7 cellular contexts compared by ENCODE assay signal in genomic region chr3:190101320-190102117, GRCh38. TPM values are rescaled to one million over a fixed set of nuclear protein-coding genes. Genes with fewer than 3 reads are reported as not detected.
DNase-seq lines count a peak whose midpoint lies in the region; ATAC-seq lines count a peak whose summit lies in the region.

No MANE protein-coding gene starts in this region.

- DNase-seq in HCEC 1CT (peak; percentile 43), T-cell (no peak), glomerular visceral epithelial cell (ENCODE audit: extremely low spot score) (peak; percentile 55), substantia nigra (lab: John Stamatoyannopoulos, UW) (peak in 2 of 49 donors; percentile 10 to 14), DMS79 (lab: John Stamatoyannopoulos, UW) (no peak), cerebellar nuclear complex (lab: John Stamatoyannopoulos, UW) (no peak)

- peak overlapping the region; percentile 59 for H3K27ac ChIP-seq in substantia nigra (ENCODE audit: low read depth, low read length, poor library complexity, severe bottlenecking)

- CTCF ChIA-PET in T-cell (lab: Charles Lee) = interaction anchor here in 1 of 2 donors (0.6 to 0.7 kb wide), 2 partner anchors 165 to 1214 kb away, joined by 3 to 4 read pairs; no protein-coding TSS in a partner anchor

- H3K9me3 Mint-ChIP-seq in T-cell = no peaks in the 10 kb centered on the region

- peaks cover 4 to 11% (median 10%) of the 10 kb centered on the region in 3 donors for H3K4me1 Mint-ChIP-seq in T-cell

- peaks cover 9 to 11% of the 10 kb centered on the region in 2 donors for H3K27me3 Mint-ChIP-seq in T-cell

- H3K4me3 Mint-ChIP-seq in T-cell = peak overlapping the region in 2 of 3 donors; percentile 5 to 9

- no peak for ATAC-seq in T-cell (replicated peaks in 1 of 4)
- ATAC-seq in HG03439 (IDR thresholded peaks at IDR 0.05; ENCODE audit: unreplicated experiment) = no peak

- POLR2A ChIA-PET in T-cell (lab: Charles Lee) = no interaction called here

- no peaks in the 10 kb centered on the region for H3K36me3 Mint-ChIP-seq in T-cell

- no peak overlapping the region for H3K27ac Mint-ChIP-seq in T-cell

RNA-seq across cellular contexts. Expression of gene P3H2, which starts 19.2 kb away (rescaled TPM):
- under 1 TPM in 3 of 5 donors, not detected in 2; 0.16 to 0.50 (median 0.35) TPM for total RNA-seq in T-cell

Comparison
In these comparisons a context has a peak if more than half of its experiments do, and no peak if none do; other contexts are left out.
1. DNase-seq: peak in HCEC 1CT (single experiment) and glomerular visceral epithelial cell (single experiment); none in T-cell (0 of 34), DMS79 (single experiment) and cerebellar nuclear complex (0 of 2).